ENCODE assay signal across 7 cellular contexts in the genomic region with DNA sequence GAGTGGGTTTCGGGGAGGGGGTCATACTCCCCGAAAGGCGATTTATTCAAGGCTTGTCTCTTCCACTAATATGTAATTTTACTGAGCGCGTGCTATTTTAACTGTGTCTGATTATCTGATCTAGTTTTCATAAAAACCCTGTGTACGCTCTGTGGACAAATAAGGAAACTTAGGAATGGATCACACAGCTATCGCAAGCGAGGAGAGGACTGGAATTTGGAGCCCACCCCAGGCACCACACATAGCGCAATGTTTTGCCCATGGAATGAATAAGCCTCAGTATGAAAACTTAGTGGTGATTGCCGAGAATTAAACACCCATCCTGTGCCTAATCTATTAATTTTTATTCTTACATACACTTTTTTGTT. TPM values are rescaled to one million over a fixed set of nuclear protein-coding genes. Genes with fewer than 3 reads are reported as not detected.
A peak's percentile ranks its signal among the peaks of the same experiment; 100 is the strongest.
DNase-seq lines count a peak whose midpoint lies in the region; ATAC-seq and TF ChIP-seq lines count a peak whose summit lies in the region.

No MANE protein-coding gene starts in this region.

- WGBS in liver, result 2% methylated on average over 10 of the region's 10 CpGs

- H3K36me3 Mint-ChIP-seq in type B pancreatic cell, result peaks cover 22% of the 10 kb centered on the region

- H3K9ac ChIP-seq in liver (ENCODE audit: low read depth in 1 of 2, low read length in 2 of 2), result peak overlapping the region; percentile 53 to 77

- no peak for TF ChIP-seq POLR2A in breast epithelium (IDR thresholded peaks at IDR 0.05)

- H3K4me3 ChIP-seq in MG63, result peak overlapping the region; percentile 95
- H3K4me3 ChIP-seq in breast epithelium, result peak overlapping the region; percentile 77 to 92 (median 91)
- peak overlapping the region; percentile 70 to 89 (median 79) for H3K4me3 ChIP-seq in liver (ENCODE audit: low read depth in 1 of 3, low read length in 3 of 3)

- H3K27me3 ChIP-seq in MG63 (no peaks in the 10 kb centered on the region), breast epithelium (no peaks in the 10 kb centered on the region), liver (ENCODE audit: control insufficient read depth in 4 of 4, insufficient read depth in 4 of 4, low read length in 3 of 4) (no peaks in the 10 kb centered on the region)

- H3K9me3 ChIP-seq in MG63, result no peaks in the 10 kb centered on the region
- H3K9me3 ChIP-seq in breast epithelium, result no peaks in the 10 kb centered on the region
- no peaks in the 10 kb centered on the region for H3K9me3 ChIP-seq in liver (ENCODE audit: control insufficient read depth in 4 of 4, low read length in 3 of 4)

- no peak for ATAC-seq in GM21515 (IDR thresholded peaks at IDR 0.05; ENCODE audit: unreplicated experiment)

- DNase-seq in GM03348 (ENCODE audit: low spot score), result peak; percentile 62
- no peak for DNase-seq in MG63
- no peak for DNase-seq in breast epithelium (ENCODE audit: low spot score in 2 of 2)
- DNase-seq in type B pancreatic cell (ENCODE audit: extremely low spot score, unreplicated experiment), result no peak
- DNase-seq in inferior parietal cortex (ENCODE audit: extremely low spot score), result no peak

- H3K4me1 ChIP-seq in breast epithelium (peaks cover 0 to 10% of the 10 kb centered on the region in 2 donors), liver (ENCODE audit: control insufficient read depth in 4 of 4, insufficient read depth in 4 of 4, low read length in 3 of 4) (peaks cover 0 to 28% (median 13%) of the 10 kb centered on the region in 4 donors)

- no peak for TF ChIP-seq RAD21 in liver (IDR thresholded peaks at IDR 0.05)

- H3K4me1 Mint-ChIP-seq in type B pancreatic cell (ENCODE audit: unreplicated experiment), result peaks cover 27% of the 10 kb centered on the region

- TF ChIP-seq CTCF in breast epithelium (IDR thresholded peaks at IDR 0.05) (no peak), liver (IDR thresholded peaks at IDR 0.05; ENCODE audit: low read depth, low read length, missing input control) (no peak), type B pancreatic cell (conservative IDR thresholded peaks at IDR 0.05) (no peak)

- intact Hi-C loops in breast epithelium (cut with DNase I; ENCODE audit: low total_unique reads), result no loop called here

- H3K27me3 Mint-ChIP-seq in type B pancreatic cell, result no peaks in the 10 kb centered on the region

- peak overlapping the region; percentile 93 for H3K4me3 Mint-ChIP-seq in type B pancreatic cell

- H3K27ac ChIP-seq in breast epithelium (peak overlapping the region; percentile 86 to 89), liver (ENCODE audit: low read depth in 1 of 2, low read length in 2 of 2) (peak overlapping the region; percentile 81 to 89)

- H3K27ac Mint-ChIP-seq in type B pancreatic cell, result peak overlapping the region; percentile 97

- H3K36me3 ChIP-seq in MG63 (peaks cover 41% of the 10 kb centered on the region), breast epithelium (no peaks in the 10 kb centered on the region), liver (ENCODE audit: control insufficient read depth in 4 of 4, insufficient read depth in 3 of 4, low read depth in 1 of 4, low read length in 3 of 4) (peaks cover 2 to 19% (median 15%) of the 10 kb centered on the region in 4 donors)

- H3K9me3 Mint-ChIP-seq in type B pancreatic cell, result no peaks in the 10 kb centered on the region

TF ChIP-seq in liver, 16 proteins besides CTCF, POLR2A, EP300 and RAD21:
- TF ChIP-seq, protein P1, sequence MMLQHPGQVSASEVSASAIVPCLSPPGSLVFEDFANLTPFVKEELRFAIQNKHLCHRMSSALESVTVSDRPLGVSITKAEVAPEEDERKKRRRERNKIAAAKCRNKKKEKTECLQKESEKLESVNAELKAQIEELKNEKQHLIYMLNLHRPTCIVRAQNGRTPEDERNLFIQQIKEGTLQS (IDR thresholded peaks at IDR 0.05), result no peak
- TF ChIP-seq RXRA (IDR thresholded peaks at IDR 0.05) (no peak), EGR1 (IDR thresholded peaks at IDR 0.05; ENCODE audit: low read depth in 2 of 2) (no peak)
- TF ChIP-seq, protein P2, sequence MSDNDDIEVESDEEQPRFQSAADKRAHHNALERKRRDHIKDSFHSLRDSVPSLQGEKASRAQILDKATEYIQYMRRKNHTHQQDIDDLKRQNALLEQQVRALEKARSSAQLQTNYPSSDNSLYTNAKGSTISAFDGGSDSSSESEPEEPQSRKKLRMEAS (IDR thresholded peaks at IDR 0.05), result no peak

RNA-seq across cellular contexts. Expression of gene RAB42, which starts 9.8 kb away (rescaled TPM):
- 12.5 and 14.1 TPM in 2 replicates for total RNA-seq in MG63 (2014; rRNA removed; shearing (Covaris generic); ENCODE audit: low replicate concordance)
- 10 to 100 TPM in 1 of 3 donors, 1 to 10 TPM in 2; 6.9 to 18.6 (median 8.0) TPM for total RNA-seq in breast epithelium
- 1 to 10 TPM; 1.1 to 5.9 TPM for total RNA-seq in liver
- polyA plus RNA-seq in liver, result under 1 TPM; 0.35 to 0.92 TPM
- total RNA-seq in type B pancreatic cell (ENCODE audit: low replicate concordance), result 0.52 and 2.7 TPM in 2 replicates

RNA-seq across cellular contexts. Expression of gene TRNAU1AP, which starts 29.3 kb away (rescaled TPM):
- total RNA-seq in MG63 (2014; rRNA removed; shearing (Covaris generic); ENCODE audit: low replicate concordance), result 9.7 and 11.2 TPM in 2 replicates
- 10 to 100 TPM; 22.0 to 27.8 (median 27.1) TPM for total RNA-seq in breast epithelium
- total RNA-seq in liver, result 10 to 100 TPM in 1 of 2 donors, 1 to 10 TPM in 1; 8.5 to 12.0 TPM
- 1 to 10 TPM; 5.6 to 9.2 TPM for polyA plus RNA-seq in liver
- total RNA-seq in type B pancreatic cell (ENCODE audit: low replicate concordance), result 26.9 and 33.7 TPM in 2 replicates
